In the genomic region with DNA sequence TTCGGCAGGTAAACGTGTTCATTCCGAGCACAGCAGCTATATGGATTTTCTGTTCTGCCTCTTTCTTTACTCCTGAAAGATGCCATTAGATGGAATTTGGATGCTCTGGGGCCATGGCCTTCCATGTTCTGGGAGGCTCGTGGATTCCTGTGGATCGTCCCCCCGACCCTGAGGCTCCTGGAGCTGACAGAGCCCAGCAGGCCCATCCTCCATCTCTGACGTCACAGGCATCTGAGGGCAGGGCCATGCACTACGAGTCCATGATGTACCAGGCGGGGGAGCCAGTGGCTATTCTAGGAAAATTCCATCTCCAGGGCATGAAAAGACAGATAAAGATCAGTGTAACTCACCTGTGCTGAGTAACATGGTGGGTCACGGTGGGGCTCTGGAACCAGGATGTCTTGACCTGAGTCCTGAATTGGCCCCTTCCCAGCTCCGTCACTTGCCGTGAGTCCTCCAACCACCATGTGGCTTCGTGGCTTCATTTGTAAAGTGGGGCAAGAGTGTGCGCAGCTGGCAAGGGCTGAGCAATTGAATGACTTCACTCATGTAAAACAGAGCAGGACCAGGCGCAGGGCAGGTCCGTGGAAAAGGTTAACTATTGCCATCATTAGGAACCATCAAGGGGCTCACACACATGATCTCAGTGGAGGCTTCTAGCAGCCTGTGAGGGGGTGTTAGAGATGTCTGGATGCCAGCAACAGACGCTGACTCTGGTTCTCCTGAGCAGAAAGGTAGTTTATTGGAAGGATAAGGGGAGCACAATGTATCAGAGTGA, we compare ENCODE assay signal across 7 cellular contexts.
DNase-seq lines count a peak whose midpoint lies in the region; ATAC-seq, FAIRE-seq and TF ChIP-seq lines count a peak whose summit lies in the region.
"Not testable (repeated sequence)": the region's sequence is repeated elsewhere in the genome, so short reads cannot be mapped to it uniquely, and the experiment has no call there.

No MANE protein-coding gene starts in this region.

- H3K9ac ChIP-seq in HepG2 (ENCODE audit: insufficient read depth, low read depth, low read length), result not testable (repeated sequence)

- not testable (repeated sequence) for H3K9me3 Mint-ChIP-seq in activated CD8-positive, alpha-beta T cell treated with anti-CD3 and anti-CD28 coated beads for 36 hours

- not testable (repeated sequence) for H3K36me3 Mint-ChIP-seq in activated CD8-positive, alpha-beta T cell treated with anti-CD3 and anti-CD28 coated beads for 36 hours (ENCODE audit: low read depth)

- BruUV-seq in HepG2 (replicated peaks; lab: Mats Ljungman, UMichigan), result not testable (repeated sequence)

- not testable (repeated sequence) for H3K27ac Mint-ChIP-seq in activated CD8-positive, alpha-beta T cell treated with anti-CD3 and anti-CD28 coated beads for 36 hours

- H3K4me3 ChIP-seq in GM12864 (ENCODE audit: low read depth, low read length); LNCaP clone FGC (ENCODE audit: low read depth, low read length); right cardiac atrium (ENCODE audit: low read length); HepG2 (replicated peaks in 1 of 3; ENCODE audit: insufficient read depth in 1 of 3, low read depth in 2 of 3, low read length in 3 of 3): not testable (repeated sequence)

- WGBS in right cardiac atrium, result 79% methylated on average over 15 of the region's 17 CpGs
- 69% methylated on average over 10 of the region's 17 CpGs for WGBS in HepG2 (ENCODE audit: low lambda C conversion rate)

- not testable (repeated sequence) for H2AFZ ChIP-seq in HepG2 (ENCODE audit: low read length)

- not testable (repeated sequence) for H3K9me3 ChIP-seq in right cardiac atrium (ENCODE audit: control insufficient read depth, low read length); HepG2 (ENCODE audit: low read length)

- not testable (repeated sequence) for H3K27me3 Mint-ChIP-seq in activated CD8-positive, alpha-beta T cell treated with anti-CD3 and anti-CD28 coated beads for 36 hours

- not testable (repeated sequence) for FAIRE-seq in HepG2 (lab: Jason Lieb, UNC)

- not testable (repeated sequence) for H3K4me1 Mint-ChIP-seq in activated CD8-positive, alpha-beta T cell treated with anti-CD3 and anti-CD28 coated beads for 36 hours (ENCODE audit: low read depth)

- not testable (repeated sequence) for TF ChIP-seq EP300 in HepG2 (IDR thresholded peaks at IDR 0.05; ENCODE audit: low read depth in 2 of 2, low read length in 2 of 2); HepG2 (CRISPR knock-in tag; IDR thresholded peaks at IDR 0.05; ENCODE audit: borderline replicate concordance)

- not testable (repeated sequence) for DNase-seq in GM12864 (ENCODE audit: low read depth); LNCaP clone FGC (ENCODE audit: low read depth); activated CD8-positive, alpha-beta T cell treated with anti-CD3 and anti-CD28 coated beads for 36 hours; HepG2 (ENCODE audit: low spot score)
- DNase-seq in ecto neural progenitor cell (ENCODE audit: low spot score) (peak; percentile 58), right cardiac atrium (peak in 2 of 3 donors; percentile 18 to 28), sciatic nerve (ENCODE audit: low spot score) (peak; percentile 60)

- not testable (repeated sequence) for H3K79me2 ChIP-seq in HepG2 (ENCODE audit: insufficient read depth, low read length)

- H3K27ac ChIP-seq in right cardiac atrium (ENCODE audit: low read length); HepG2 (ENCODE audit: extremely low read length, insufficient read depth, low read length): not testable (repeated sequence)

- H3K4me2 ChIP-seq in HepG2 (ENCODE audit: low read depth, low read length), result not testable (repeated sequence)

- not testable (repeated sequence) for H3K36me3 ChIP-seq in HepG2 (replicated peaks in 1 of 2; ENCODE audit: control insufficient read depth in 1 of 2, insufficient read depth in 2 of 2, low read length in 2 of 2)

- in situ Hi-C loops in HepG2 (cut with HindIII; ENCODE audit: extremely low pct_ligation_motif_present, low pct_unique_long_range_greater_than_20kb), result not testable (repeated sequence)

- CTCF ChIA-PET in activated CD8-positive, alpha-beta T cell treated with anti-CD3 and anti-CD28 coated beads for 36 hours (lab: Charles Lee), result interaction anchor here (1.6 kb wide), 1 partner anchor 36 kb away, joined by 5 read pairs; no protein-coding TSS in a partner anchor
- CTCF ChIA-PET in HepG2 (lab: Yijun Ruan, JAX; ENCODE audit: low intra/inter-chr PET ratio, low total read pairs), result not testable (repeated sequence)

- POLR2A ChIA-PET in activated CD8-positive, alpha-beta T cell treated with anti-CD3 and anti-CD28 coated beads for 36 hours (lab: Charles Lee), result interaction anchor here (0.8 kb wide), 1 partner anchor 63 kb away, joined by 3 read pairs; no protein-coding TSS in a partner anchor
- POLR2A ChIA-PET in HepG2 (lab: Yijun Ruan, JAX), result not testable (repeated sequence)

- intact Hi-C loops in activated CD8-positive, alpha-beta T cell treated with anti-CD3 and anti-CD28 coated beads for 36 hours (cut with micrococcal nuclease); right cardiac atrium (cut with DNase I); HepG2 (cut with micrococcal nuclease; ENCODE audit: unreplicated experiment); sciatic nerve (cut with DNase I): not testable (repeated sequence)

- peak; percentile 34 for ATAC-seq in activated CD8-positive, alpha-beta T cell treated with anti-CD3 and anti-CD28 coated beads for 36 hours
- not testable (repeated sequence) for ATAC-seq in right cardiac atrium, HepG2
- ATAC-seq in sciatic nerve, result peak; percentile 65

- TF ChIP-seq CTCF in GM12864 (IDR thresholded peaks at IDR 0.05; ENCODE audit: low read depth, low read length, missing control alignments), result peak; percentile 7
- TF ChIP-seq CTCF in LNCaP clone FGC (IDR thresholded peaks at IDR 0.05; ENCODE audit: control insufficient read depth, extremely low read depth, insufficient read depth), result 0 out of 2 replicates have a peak, but pooled peaks have one; percentile 2
- TF ChIP-seq CTCF in activated CD8-positive, alpha-beta T cell treated with anti-CD3 and anti-CD28 coated beads for 36 hours (IDR thresholded peaks at IDR 0.05); HepG2 (CRISPR knock-in tag; IDR thresholded peaks at IDR 0.05): not testable (repeated sequence)

- not testable (repeated sequence) for H3K27me3 ChIP-seq in right cardiac atrium (ENCODE audit: control insufficient read depth, insufficient read depth); HepG2 (ENCODE audit: control insufficient read depth in 1 of 2, insufficient read depth in 2 of 2, low read length in 2 of 2)

- not testable (repeated sequence) for H4K20me1 ChIP-seq in HepG2 (ENCODE audit: insufficient read depth, low read length)

- not testable (repeated sequence) for H3K4me3 Mint-ChIP-seq in activated CD8-positive, alpha-beta T cell treated with anti-CD3 and anti-CD28 coated beads for 36 hours

- TF ChIP-seq RAD21 in HepG2 (CRISPR knock-in tag; IDR thresholded peaks at IDR 0.05), result not testable (repeated sequence)

- not testable (repeated sequence) for TF ChIP-seq POLR2A in HepG2 (IDR thresholded peaks at IDR 0.05; ENCODE audit: insufficient read depth in 1 of 2, low read depth in 2 of 2, low read length in 2 of 2)

- not testable (repeated sequence) for H3K4me1 ChIP-seq in right cardiac atrium (ENCODE audit: control insufficient read depth, insufficient read depth, low read length); HepG2 (ENCODE audit: insufficient read depth, low read length)

TF ChIP-seq in HepG2, 621 proteins besides CTCF, POLR2A, EP300 and RAD21:
- peak; percentile 92 for TF ChIP-seq CREB1 (IDR thresholded peaks at IDR 0.05)
- not testable (repeated sequence) for TF ChIP-seq CREB1 (CRISPR knock-in tag; IDR thresholded peaks at IDR 0.05)
